ENCODE assay signal across 23 cellular contexts in the genomic region with DNA sequence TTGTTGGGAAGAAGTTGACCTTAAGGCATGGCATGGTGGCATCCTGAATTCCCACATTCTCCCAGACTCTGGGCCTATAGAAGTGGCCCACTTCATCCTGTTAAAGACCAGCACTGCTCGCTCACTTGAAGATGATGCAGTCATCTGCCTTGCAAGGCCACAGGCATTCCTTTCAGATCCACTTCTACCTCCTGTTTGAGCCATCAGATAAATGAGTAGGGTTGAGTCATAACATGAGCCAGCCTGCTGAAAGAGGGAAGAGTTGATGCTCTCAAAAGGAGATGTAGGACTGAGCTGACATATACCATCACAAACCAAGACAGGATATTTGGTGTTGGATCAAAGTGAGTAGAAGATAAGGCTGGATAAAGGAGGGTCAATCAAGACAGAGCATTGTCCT. TPM values are rescaled to one million over a fixed set of nuclear protein-coding genes. Genes with fewer than 3 reads are reported as not detected.
DNase-seq lines count a peak whose midpoint lies in the region; ATAC-seq and TF ChIP-seq lines count a peak whose summit lies in the region.
"Had no signal": no experiment of that assay in that cellular context is flagged by ENCODE, and none has a peak within 500 bp of the region (broad histone marks: within the 10 kb centered on the region; RNA-seq: fewer than 3 reads in every experiment).

No MANE protein-coding gene starts in this region.

- H3K4me3 ChIP-seq in heart right ventricle: no peak overlapping the region
- H3K4me3 ChIP-seq: gastrocnemius medialis, transverse colon had no signal

- no peak overlapping the region for H3K4me3 Mint-ChIP-seq in activated T-helper 17 cell treated with anti-CD3 and anti-CD28 coated beads, Interleukin-2, amount 50 U/mL, for 72 hours
- H3K4me3 Mint-ChIP-seq: activated CD4-positive, alpha-beta T cell treated with anti-CD3 and anti-CD28 coated beads, Interleukin-2, amount 10 ng/mL, durations not matched to agents 24 days and 14 days; CD4-positive, CD25-positive, alpha-beta regulatory T cell had no signal

- H3K36me3 Mint-ChIP-seq in activated T-helper 17 cell treated with anti-CD3 and anti-CD28 coated beads, Interleukin-2, amount 50 U/mL, for 72 hours (ENCODE audit: low read depth): no peaks in the 10 kb centered on the region
- H3K36me3 Mint-ChIP-seq: CD4-positive, CD25-positive, alpha-beta regulatory T cell had no signal

- peak; percentile 47 for ATAC-seq in activated T-helper 17 cell treated with anti-CD3 and anti-CD28 coated beads, Interleukin-2, amount 50 U/mL, for 72 hours (replicated peaks)
- ATAC-seq in foreskin keratinocyte (peak; percentile 98), GM19328 (IDR thresholded peaks at IDR 0.05; ENCODE audit: unreplicated experiment) (no peak), heart right ventricle (no peak), HG03108 (IDR thresholded peaks at IDR 0.05; ENCODE audit: unreplicated experiment) (no peak)
- ATAC-seq: gastrocnemius medialis, left colon had no signal

- peak; percentile 3 for DNase-seq in A172 (ENCODE audit: low spot score)
- DNase-seq in HCEC 1CT: peak; percentile 59
- peak; percentile 20 to 64 for DNase-seq in foreskin keratinocyte
- DNase-seq in heart right ventricle: no peak
- DNase-seq in foreskin melanocyte: no peak
- DNase-seq: ACHN; activated CD4-positive, alpha-beta T cell treated with anti-CD3 and anti-CD28 coated beads, Interleukin-2, amount 10 ng/mL, durations not matched to agents 24 days and 14 days; activated CD8-positive, alpha-beta memory T cell treated with anti-CD3 and anti-CD28 coated beads, Interleukin-2, amount 50 U/mL, for 48 hours; anterior cingulate cortex; CD4-positive, CD25-positive, alpha-beta regulatory T cell; DMS153; gastrocnemius medialis; left colon; NCI-H774; transverse colon had no signal

- H3K4me1 ChIP-seq in foreskin keratinocyte (no peaks in the 10 kb centered on the region), heart right ventricle (no peaks in the 10 kb centered on the region)
- H3K4me1 ChIP-seq: gastrocnemius medialis, transverse colon had no signal

- no peaks in the 10 kb centered on the region for H3K9me3 Mint-ChIP-seq in activated T-helper 17 cell treated with anti-CD3 and anti-CD28 coated beads, Interleukin-2, amount 50 U/mL, for 72 hours

- no peak overlapping the region for H3K27ac Mint-ChIP-seq in activated T-helper 17 cell treated with anti-CD3 and anti-CD28 coated beads, Interleukin-2, amount 50 U/mL, for 72 hours
- H3K27ac Mint-ChIP-seq: activated CD4-positive, alpha-beta T cell treated with anti-CD3 and anti-CD28 coated beads, Interleukin-2, amount 10 ng/mL, durations not matched to agents 24 days and 14 days had no signal

- H3K27me3 ChIP-seq in foreskin keratinocyte: no peaks in the 10 kb centered on the region
- H3K27me3 ChIP-seq in heart right ventricle: no peaks in the 10 kb centered on the region
- H3K27me3 ChIP-seq: gastrocnemius medialis, neutrophil, transverse colon had no signal

- no peak overlapping the region for H3K27ac ChIP-seq in foreskin keratinocyte
- no peak overlapping the region for H3K27ac ChIP-seq in heart right ventricle
- H3K27ac ChIP-seq: gastrocnemius medialis, neutrophil, RWPE1, transverse colon had no signal

- peaks cover 0 to 5% (median 0%) of the 10 kb centered on the region in 11 donors for H3K9me3 ChIP-seq in heart right ventricle
- H3K9me3 ChIP-seq: gastrocnemius medialis, neutrophil, transverse colon had no signal

- H3K36me3 ChIP-seq in heart right ventricle: no peaks in the 10 kb centered on the region
- H3K36me3 ChIP-seq: gastrocnemius medialis, neutrophil, transverse colon had no signal

- peaks cover 4% of the 10 kb centered on the region for H3K27me3 Mint-ChIP-seq in activated T-helper 17 cell treated with anti-CD3 and anti-CD28 coated beads, Interleukin-2, amount 50 U/mL, for 72 hours

- peaks cover 6% of the 10 kb centered on the region for H3K4me1 Mint-ChIP-seq in activated T-helper 17 cell treated with anti-CD3 and anti-CD28 coated beads, Interleukin-2, amount 50 U/mL, for 72 hours

- WGBS in heart right ventricle, 2 donors: 89 to 93% methylated on average over 1 of the region's 1 CpG

- TF ChIP-seq CTCF in foreskin keratinocyte (conservative IDR thresholded peaks at IDR 0.05) (no peak), heart right ventricle (IDR thresholded peaks at IDR 0.05) (no peak)

- intact Hi-C loops in heart right ventricle (cut with DNase I): no loop called here

RNA-seq across cellular contexts. Expression of gene EBLN1, which starts 1.5 kb away (rescaled TPM):
- not detected in 2 replicates for total RNA-seq in A172 (2014; rRNA removed; shearing (Covaris generic))
- total RNA-seq in activated T-helper 17 cell treated with anti-CD3 and anti-CD28 coated beads, Interleukin-2, amount 50 U/mL, for 72 hours: not detected
- total RNA-seq in foreskin keratinocyte (not detected in 2 replicates), heart right ventricle (not detected)
- polyA plus RNA-seq in foreskin keratinocyte (not detected in 2 replicates), heart right ventricle (not detected)
- total RNA-seq: activated CD4-positive, alpha-beta T cell treated with anti-CD3 and anti-CD28 coated beads, Interleukin-2, amount 10 ng/mL, durations not matched to agents 24 days and 14 days; CD4-positive, CD25-positive, alpha-beta regulatory T cell; cerebellum; gastrocnemius medialis; H4; left colon; mucosa of gallbladder; transverse colon had no signal
- polyA plus RNA-seq: CD4-positive, CD25-positive, alpha-beta regulatory T cell had no signal

Comparison
In these comparisons a context has a peak if more than half of its experiments do, and no peak if none do; other contexts are left out.
1. DNase-seq: peak in A172 (single experiment), HCEC 1CT (single experiment) and foreskin keratinocyte (2 of 2); none in heart right ventricle (0 of 2) and foreskin melanocyte (single experiment).
2. ATAC-seq: peak in activated T-helper 17 cell treated with anti-CD3 and anti-CD28 coated beads, Interleukin-2, amount 50 U/mL, for 72 hours (single experiment) and foreskin keratinocyte (single experiment); none in GM19328 (single experiment), heart right ventricle (0 of 8) and HG03108 (single experiment).